9 cellular contexts compared by ENCODE assay signal in the genomic region with DNA sequence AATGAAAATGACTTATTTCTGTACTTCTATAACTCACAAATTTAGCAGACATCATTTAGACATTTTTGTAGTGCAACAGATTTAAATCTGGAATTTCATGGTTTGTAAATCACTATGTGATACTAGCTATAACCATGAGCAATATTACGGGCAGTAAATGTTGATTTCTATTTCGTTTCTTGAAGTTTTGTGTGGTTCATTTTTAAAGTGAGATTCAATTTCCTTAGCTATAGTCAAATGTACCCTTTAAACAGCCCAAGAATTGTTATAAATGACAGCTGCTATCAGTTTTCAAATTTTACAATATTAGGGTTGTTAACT.
"Had no signal": no experiment of that assay in that cellular context is flagged by ENCODE, and none has a peak within 500 bp of the region (broad histone marks: within the 10 kb centered on the region; RNA-seq: fewer than 3 reads in every experiment).

No MANE protein-coding gene starts in this region.

- ATAC-seq: upper lobe of right lung had no signal

- H3K9me3 Mint-ChIP-seq: activated naive CD8-positive, alpha-beta T cell treated with anti-CD3 and anti-CD28 coated beads, Interleukin-2, amount 10 ng/mL, durations not matched to agents 7 days and 5 days; nephron had no signal

- H3K27ac Mint-ChIP-seq: activated naive CD8-positive, alpha-beta T cell treated with anti-CD3 and anti-CD28 coated beads, Interleukin-2, amount 10 ng/mL, durations not matched to agents 7 days and 5 days had no signal

- DNase-seq: activated CD4-positive, alpha-beta T cell treated with anti-CD3 and anti-CD28 coated beads, Interleukin-2, amount 50 U/mL, for 4 hours; activated CD4-positive, CD25-positive, alpha-beta regulatory T cell; activated naive CD8-positive, alpha-beta T cell treated with anti-CD3 and anti-CD28 coated beads, Interleukin-2, amount 10 ng/mL, durations not matched to agents 7 days and 5 days; left colon; sigmoid colon; stimulated activated CD4-positive, alpha-beta T cell treated with anti-CD3 and anti-CD28 coated beads, Interleukin-2, amount 100 ng/mL, for 24 hours; stimulated activated naive CD4-positive, alpha-beta T cell treated with Interleukin-2 at 50 U/mL for 16 hours; upper lobe of right lung had no signal

- H3K27me3 Mint-ChIP-seq: activated naive CD8-positive, alpha-beta T cell treated with anti-CD3 and anti-CD28 coated beads, Interleukin-2, amount 10 ng/mL, durations not matched to agents 7 days and 5 days had no signal

- H3K4me3 Mint-ChIP-seq: activated naive CD8-positive, alpha-beta T cell treated with anti-CD3 and anti-CD28 coated beads, Interleukin-2, amount 10 ng/mL, durations not matched to agents 7 days and 5 days; nephron had no signal
